In genomic region chr1:45467353-45467752, GRCh38 we compare ENCODE assay signal across 1 cellular context. TPM values are rescaled to one million over a fixed set of nuclear protein-coding genes. Genes with fewer than 3 reads are reported as not detected.
"Had no signal": no experiment of that assay in that cellular context is flagged by ENCODE, and none has a peak within 500 bp of the region (broad histone marks: within the 10 kb centered on the region; RNA-seq: fewer than 3 reads in every experiment).

No MANE protein-coding gene starts in this region.

RNA-seq across cellular contexts. Expression of gene CCDC163, which starts 32.5 kb away (rescaled TPM):
- total RNA-seq: vagina had no signal
